Comparison of ENCODE assay signal across 1 cellular context in genomic region chr22:40051322-40051721, GRCh38.
TF ChIP-seq lines count a peak whose summit lies in the region.

No MANE protein-coding gene starts in this region.

TF ChIP-seq in K562, 482 proteins besides CTCF, POLR2A, EP300 and RAD21 (continued from another document):
- peak in 1 of 2 experiments; percentile 42; a peak in 1 of 4 replicates for TF ChIP-seq MAZ (CRISPR knock-in tag; conservative IDR thresholded peaks at IDR 0.05 in 1 of 2, IDR thresholded peaks at IDR 0.05 in 1 of 2)
- TF ChIP-seq ZNF282 (CRISPR knock-in tag; IDR thresholded peaks at IDR 0.05) = no peak
- TF ChIP-seq SRF (CRISPR knock-in tag; IDR thresholded peaks at IDR 0.05) = no peak
- TF ChIP-seq ZNF57 (CRISPR knock-in tag; IDR thresholded peaks at IDR 0.05) = no peak
- TF ChIP-seq NCOR1 (IDR thresholded peaks at IDR 0.05) = peak; percentile 18; the same call in 1 of the 2 replicates
- TF ChIP-seq CBFA2T3 (IDR thresholded peaks at IDR 0.05) = peak; percentile 72
- peak; percentile 44 for TF ChIP-seq CBFA2T2 (conservative IDR thresholded peaks at IDR 0.05)
- no peak for TF ChIP-seq ARNT (IDR thresholded peaks at IDR 0.05)
- no peak for TF ChIP-seq NR2C2 (CRISPR knock-in tag; IDR thresholded peaks at IDR 0.05)
- TF ChIP-seq NR2C2 (tag; IDR thresholded peaks at IDR 0.05) = peak; percentile 39; the same call in 1 of the 2 replicates
- peak; percentile 65 to 76 for TF ChIP-seq FOXK2 (conservative IDR thresholded peaks at IDR 0.05 in 1 of 2, IDR thresholded peaks at IDR 0.05 in 1 of 2; ENCODE audit: low read depth in 2 of 2)
- TF ChIP-seq, protein P1, sequence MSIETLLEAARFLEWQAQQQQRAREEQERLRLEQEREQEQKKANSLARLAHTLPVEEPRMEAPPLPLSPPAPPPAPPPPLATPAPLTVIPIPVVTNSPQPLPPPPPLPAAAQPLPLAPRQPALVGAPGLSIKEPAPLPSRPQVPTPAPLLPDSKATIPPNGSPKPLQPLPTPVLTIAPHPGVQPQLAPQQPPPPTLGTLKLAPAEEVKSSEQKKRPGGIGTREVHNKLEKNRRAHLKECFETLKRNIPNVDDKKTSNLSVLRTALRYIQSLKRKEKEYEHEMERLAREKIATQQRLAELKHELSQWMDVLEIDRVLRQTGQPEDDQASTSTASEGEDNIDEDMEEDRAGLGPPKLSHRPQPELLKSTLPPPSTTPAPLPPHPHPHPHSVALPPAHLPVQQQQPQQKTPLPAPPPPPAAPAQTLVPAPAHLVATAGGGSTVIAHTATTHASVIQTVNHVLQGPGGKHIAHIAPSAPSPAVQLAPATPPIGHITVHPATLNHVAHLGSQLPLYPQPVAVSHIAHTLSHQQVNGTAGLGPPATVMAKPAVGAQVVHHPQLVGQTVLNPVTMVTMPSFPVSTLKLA (conservative IDR thresholded peaks at IDR 0.05) = 0 out of 4 replicates have a peak, but pooled peaks of 1 of the 2 experiments have one; percentile 19
- 0 out of 2 replicates have a peak, but pooled peaks have one; percentile 13 for TF ChIP-seq TFAP4 (CRISPR knock-in tag; IDR thresholded peaks at IDR 0.05; ENCODE audit: borderline replicate concordance)
- TF ChIP-seq ZFP1 (CRISPR knock-in tag; IDR thresholded peaks at IDR 0.05) = no peak
- 0 out of 2 replicates have a peak, but pooled peaks have one; percentile 3 for TF ChIP-seq EGR1 (conservative IDR thresholded peaks at IDR 0.05)
- TF ChIP-seq PYGO2 (tag; IDR thresholded peaks at IDR 0.05) = no peak
- no peak for TF ChIP-seq ZBTB1 (CRISPR knock-in tag; IDR thresholded peaks at IDR 0.05; ENCODE audit: borderline replicate concordance, low read depth)
- TF ChIP-seq JUN (IDR thresholded peaks at IDR 0.05; ENCODE audit: borderline replicate concordance, low read depth, low read length) = no peak
- no peak for TF ChIP-seq JUN (CRISPR knock-in tag; IDR thresholded peaks at IDR 0.05; ENCODE audit: borderline replicate concordance)
- TF ChIP-seq ID3 (CRISPR knock-in tag; IDR thresholded peaks at IDR 0.05) = no peak
- TF ChIP-seq ID3 (tag; IDR thresholded peaks at IDR 0.05) = peak; percentile 39; the same call in 1 of the 2 replicates
- TF ChIP-seq VEZF1 (CRISPR knock-in tag; IDR thresholded peaks at IDR 0.05) = 0 out of 2 replicates have a peak, but pooled peaks have one; percentile 17
- peak; percentile 33 for TF ChIP-seq DACH1 (IDR thresholded peaks at IDR 0.05; ENCODE audit: partially characterized antibody)
- no peak for TF ChIP-seq SNIP1 (IDR thresholded peaks at IDR 0.05; ENCODE audit: low read depth)
- peak; percentile 61 to 71; a peak in 3 of 4 replicates for TF ChIP-seq KDM1A (IDR thresholded peaks at IDR 0.05)
- no peak for TF ChIP-seq CBX2 (IDR thresholded peaks at IDR 0.05; ENCODE audit: insufficient read depth, low read length, poor library complexity, severe bottlenecking)
- TF ChIP-seq ZSCAN32 (CRISPR knock-in tag; IDR thresholded peaks at IDR 0.05) = no peak
- TF ChIP-seq ELF2 (CRISPR knock-in tag; IDR thresholded peaks at IDR 0.05) = no peak
- no peak for TF ChIP-seq CEBPZ (IDR thresholded peaks at IDR 0.05; ENCODE audit: borderline replicate concordance, low read depth, low read length)
- peak; percentile 63 for TF ChIP-seq NR2C1 (IDR thresholded peaks at IDR 0.05)
- TF ChIP-seq NR2C1 (tag; IDR thresholded peaks at IDR 0.05) = peak; percentile 69
